In the genomic region with DNA sequence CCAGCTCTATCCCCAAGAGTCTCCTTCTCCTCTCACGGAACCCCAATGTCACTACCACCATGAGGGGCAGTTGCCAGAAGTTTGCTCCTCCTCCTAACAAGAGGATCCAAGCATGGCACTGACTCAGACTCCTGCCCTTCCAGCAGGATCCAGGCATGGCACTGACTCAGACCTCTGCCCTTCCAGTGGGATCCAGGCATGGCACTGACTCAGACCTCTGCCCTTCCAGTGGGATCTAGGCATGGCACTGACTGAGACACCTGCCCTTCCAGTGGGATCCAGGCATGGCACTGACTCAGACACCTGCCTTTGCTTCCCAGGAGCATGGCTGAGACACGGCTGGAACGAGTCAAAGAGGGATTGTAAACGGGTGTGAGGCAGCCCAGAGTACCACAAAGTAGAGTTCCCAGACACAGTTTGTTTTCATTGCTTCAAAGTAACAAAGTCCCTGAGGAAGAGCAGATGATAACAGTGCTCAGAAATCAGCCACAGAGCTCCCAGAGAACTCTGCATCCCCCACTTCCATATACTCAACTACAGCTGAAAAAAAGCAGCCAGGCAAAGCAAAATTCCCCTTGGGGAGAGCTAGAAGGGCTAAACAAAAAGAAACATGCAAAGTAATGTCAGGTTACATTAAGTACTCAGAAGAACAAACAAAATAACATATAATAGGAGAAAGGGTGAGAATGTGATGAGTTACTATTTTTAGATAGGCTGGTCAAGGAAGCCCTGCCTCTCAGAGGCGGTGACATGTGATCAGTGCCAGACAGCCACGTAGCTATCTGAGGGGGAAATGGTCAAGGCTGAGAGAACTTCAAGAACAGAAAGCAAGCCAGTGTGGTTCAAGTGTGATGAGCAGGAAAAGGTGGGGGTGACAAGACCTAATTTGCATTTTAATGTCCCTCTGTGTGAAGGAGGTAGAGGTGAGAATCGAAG, we compare ENCODE assay signal across 8 cellular contexts. TPM values are rescaled to one million over a fixed set of nuclear protein-coding genes. Genes with fewer than 3 reads are reported as not detected.
DNase-seq lines count a peak whose midpoint lies in the region; ATAC-seq and TF ChIP-seq lines count a peak whose summit lies in the region.

No MANE protein-coding gene starts in this region.

- CTCF ChIA-PET in T-cell (lab: Charles Lee) = interaction anchor here in 1 of 2 donors (1.2 kb wide), 1 partner anchor 17 kb away, joined by 3 read pairs; no protein-coding TSS in a partner anchor

- POLR2A ChIA-PET in T-cell (lab: Charles Lee) = interaction anchor here in 1 of 2 donors (0.5 to 0.6 kb wide), 3 partner anchors 25 to 475 kb away, joined by 3 read pairs; no protein-coding TSS in a partner anchor

- H3K4me1 ChIP-seq in thyroid gland (peaks cover 11 to 27% of the 10 kb centered on the region in 2 donors), vagina (no peaks in the 10 kb centered on the region)

- TF ChIP-seq POLR2A in thyroid gland (IDR thresholded peaks at IDR 0.05) (no peak), vagina (IDR thresholded peaks at IDR 0.05) (no peak)

- peaks cover 18 to 39% (median 19%) of the 10 kb centered on the region in 3 donors for H3K4me1 Mint-ChIP-seq in T-cell

- H3K9me3 Mint-ChIP-seq in T-cell = no peaks in the 10 kb centered on the region

- H3K4me3 ChIP-seq in fibroblast of villous mesenchyme (ENCODE audit: low read depth, low read length) = peak overlapping the region; percentile 17
- H3K4me3 ChIP-seq in thyroid gland (replicated peaks in 1 of 3) = no peak overlapping the region
- no peak overlapping the region for H3K4me3 ChIP-seq in vagina

- no peak for TF ChIP-seq CTCF in GM10266 (IDR thresholded peaks at IDR 0.05; ENCODE audit: control insufficient read depth, insufficient read depth, low read depth, missing control alignments)
- TF ChIP-seq CTCF in fibroblast of villous mesenchyme (IDR thresholded peaks at IDR 0.05; ENCODE audit: insufficient read depth, low read depth, low read length) = no peak
- TF ChIP-seq CTCF in thyroid gland (IDR thresholded peaks at IDR 0.05) = no peak
- TF ChIP-seq CTCF in vagina (IDR thresholded peaks at IDR 0.05) = no peak

- WGBS in thyroid gland, 2 donors = 35 to 45% methylated on average over 7 of the region's 7 CpGs

- H3K27me3 ChIP-seq in thyroid gland (no peaks in the 10 kb centered on the region), vagina (no peaks in the 10 kb centered on the region)

- DNase-seq in GM10266 (ENCODE audit: extremely low spot score) = peak; percentile 81
- DNase-seq in T-cell = peak in 23 of 34 experiments; percentile 6 to 53 (median 33)
- peak; percentile 78 for DNase-seq in fibroblast of villous mesenchyme (ENCODE audit: low read depth)
- DNase-seq in thyroid gland = peak; percentile 58 to 66
- DNase-seq in vagina (ENCODE audit: extremely low spot score in 2 of 2) = no peak
- DNase-seq in midbrain (lab: John Stamatoyannopoulos, UW) = no peak

- H3K9me3 ChIP-seq in thyroid gland (no peaks in the 10 kb centered on the region), vagina (no peaks in the 10 kb centered on the region)

- intact Hi-C loops in thyroid gland (cut with DNase I) = no loop called here
- intact Hi-C loops in vagina (cut with DNase I) = no loop called here

- H3K27ac ChIP-seq in thyroid gland (peak overlapping the region in 1 of 3 donors; percentile 26), vagina (no peak overlapping the region)

- H3K27me3 Mint-ChIP-seq in T-cell = no peaks in the 10 kb centered on the region

- peak overlapping the region; percentile 7 to 67 for H3K27ac Mint-ChIP-seq in T-cell

- H3K36me3 ChIP-seq in thyroid gland (no peaks in the 10 kb centered on the region), vagina (no peaks in the 10 kb centered on the region)

- H3K4me3 Mint-ChIP-seq in T-cell = peak overlapping the region in 2 of 3 donors; percentile 18 to 57

- ATAC-seq in GM21360 (IDR thresholded peaks at IDR 0.05; ENCODE audit: unreplicated experiment) (peak; percentile 87), HG03469 (IDR thresholded peaks at IDR 0.05; ENCODE audit: unreplicated experiment) (peak; percentile 79), T-cell (replicated peaks in 1 of 4) (peak in 1 of 4 experiments; percentile 22)

- H3K36me3 Mint-ChIP-seq in T-cell = no peaks in the 10 kb centered on the region

RNA-seq across cellular contexts. Expression of a gene that starts 3.0 kb away (rescaled TPM):
- total RNA-seq in T-cell = 1 to 10 TPM; 2.7 to 4.7 (median 3.1) TPM
- total RNA-seq in fibroblast of villous mesenchyme = 18.7 and 37.1 TPM in 2 replicates
- total RNA-seq in thyroid gland = 1 to 10 TPM in 1 of 4 donors, under 1 TPM in 3; 0.24 to 2.0 (median 0.92) TPM
- total RNA-seq in vagina = 5.4 TPM

RNA-seq across cellular contexts. Expression of a gene that starts 57.5 kb away (rescaled TPM):
- total RNA-seq in T-cell (under 1 TPM in 1 of 5 donors, not detected in 4; 0.10 TPM), fibroblast of villous mesenchyme (not detected in 2 replicates), thyroid gland (10 to 100 TPM in 1 of 4 donors, 1 to 10 TPM in 3; 1.2 to 10.6 (median 2.1) TPM), vagina (not detected)

Comparison
In these comparisons a context has a peak if more than half of its experiments do, and no peak if none do; other contexts are left out.
1. DNase-seq: peak in GM10266 (single experiment), T-cell (23 of 34), fibroblast of villous mesenchyme (single experiment) and thyroid gland (2 of 2); none in vagina (0 of 2) and midbrain (single experiment).